Comparison of ENCODE assay signal across 18 cellular contexts in genomic region chr1:64031191-64031590, GRCh38.
"Had no signal": no experiment of that assay in that cellular context is flagged by ENCODE, and none has a peak within 500 bp of the region (broad histone marks: within the 10 kb centered on the region; RNA-seq: fewer than 3 reads in every experiment).

No MANE protein-coding gene starts in this region.

- H3K4me3 Mint-ChIP-seq: activated CD8-positive, alpha-beta memory T cell treated with anti-CD3 and anti-CD28 coated beads, Interleukin-2, amount 10 ng/mL, durations not matched to agents 7 days and 5 days; activated naive CD4-positive, alpha-beta T cell treated with anti-CD3 and anti-CD28 coated beads, Interleukin-2, amount 10 ng/mL, durations not matched to agents 7 days and 5 days; naive thymus-derived CD4-positive, alpha-beta T cell; stimulated activated memory B cell treated with anti-CD40 and anti-IgM and Interleukin-4, amounts not matched to agents 10 μg/mL and 1 μg/mL and 100 μg/mL, for 72 hours; T-helper 1 cell treated with Interleukin-12 subunit alpha and Interleukin-12 subunit beta and Interleukin-4 antibody, amounts not matched to agents 30 μg/mL and 1 μg/mL, for 36 hours had no signal

- H3K27me3 Mint-ChIP-seq: stimulated activated memory B cell treated with anti-CD40 and anti-IgM and Interleukin-4, amounts not matched to agents 10 μg/mL and 1 μg/mL and 100 μg/mL, for 72 hours had no signal

- ATAC-seq: activated CD8-positive, alpha-beta memory T cell treated with anti-CD3 and anti-CD28 coated beads, Interleukin-2, amount 10 ng/mL, durations not matched to agents 7 days and 5 days; mucosa of descending colon; naive thymus-derived CD4-positive, alpha-beta T cell; stimulated activated memory B cell treated with anti-CD40 and anti-IgM and Interleukin-4, amounts not matched to agents 10 μg/mL and 1 μg/mL and 100 μg/mL, for 72 hours had no signal

- DNase-seq: activated CD4-positive, alpha-beta T cell treated with anti-CD3 and anti-CD28 coated beads, Interleukin-2, amount 50 U/mL, for 48 hours; activated CD8-positive, alpha-beta memory T cell treated with anti-CD3 and anti-CD28 coated beads, Interleukin-2, amount 10 ng/mL, durations not matched to agents 7 days and 5 days; activated naive CD4-positive, alpha-beta T cell treated with anti-CD3 and anti-CD28 coated beads, Interleukin-2, amount 10 ng/mL, durations not matched to agents 7 days and 5 days; activated T-cell treated with anti-CD3 and anti-CD28 coated beads, Interleukin-2, amount 50 U/mL, for 1 hour; central memory CD4-positive, alpha-beta T cell; cortex of kidney; effector CD4-positive, alpha-beta T cell; heart right ventricle; left cardiac atrium; mucosa of descending colon; naive thymus-derived CD4-positive, alpha-beta T cell; stimulated activated CD4-positive, alpha-beta T cell treated with anti-CD3 and anti-CD28 coated beads, Interleukin-2, amount 100 ng/mL, for 48 hours; WERI-Rb-1 had no signal

- H3K9me3 Mint-ChIP-seq: activated naive CD4-positive, alpha-beta T cell treated with anti-CD3 and anti-CD28 coated beads, Interleukin-2, amount 10 ng/mL, durations not matched to agents 7 days and 5 days; activated T-helper 2 cell treated with anti-CD3 and anti-CD28 coated beads, Interferon-gamma antibody, Interleukin-2, Interleukin-4, amounts not matched to agents 10 μg/mL and 5 μg/mL and 100 μg/mL, durations not matched to agents 14 hours and 24 hours and 36 hours; T-helper 1 cell treated with Interleukin-12 subunit alpha and Interleukin-12 subunit beta and Interleukin-4 antibody, amounts not matched to agents 30 μg/mL and 1 μg/mL, for 36 hours had no signal

- H3K36me3 ChIP-seq: heart right ventricle, WERI-Rb-1 had no signal

- H3K27ac Mint-ChIP-seq: activated CD8-positive, alpha-beta memory T cell treated with anti-CD3 and anti-CD28 coated beads, Interleukin-2, amount 10 ng/mL, durations not matched to agents 7 days and 5 days; activated naive CD4-positive, alpha-beta T cell treated with anti-CD3 and anti-CD28 coated beads, Interleukin-2, amount 10 ng/mL, durations not matched to agents 7 days and 5 days; activated T-helper 2 cell treated with anti-CD3 and anti-CD28 coated beads, Interferon-gamma antibody, Interleukin-2, Interleukin-4, amounts not matched to agents 10 μg/mL and 5 μg/mL and 100 μg/mL, durations not matched to agents 14 hours and 24 hours and 36 hours; naive thymus-derived CD4-positive, alpha-beta T cell; stimulated activated memory B cell treated with anti-CD40 and anti-IgM and Interleukin-4, amounts not matched to agents 10 μg/mL and 1 μg/mL and 100 μg/mL, for 72 hours; T-helper 1 cell treated with Interleukin-12 subunit alpha and Interleukin-12 subunit beta and Interleukin-4 antibody, amounts not matched to agents 30 μg/mL and 1 μg/mL, for 36 hours had no signal

- H3K9me3 ChIP-seq: mucosa of descending colon had no signal

- H3K36me3 Mint-ChIP-seq: activated CD8-positive, alpha-beta memory T cell treated with anti-CD3 and anti-CD28 coated beads, Interleukin-2, amount 10 ng/mL, durations not matched to agents 7 days and 5 days; activated naive CD4-positive, alpha-beta T cell treated with anti-CD3 and anti-CD28 coated beads, Interleukin-2, amount 10 ng/mL, durations not matched to agents 7 days and 5 days; naive thymus-derived CD4-positive, alpha-beta T cell; stimulated activated memory B cell treated with anti-CD40 and anti-IgM and Interleukin-4, amounts not matched to agents 10 μg/mL and 1 μg/mL and 100 μg/mL, for 72 hours had no signal

- FAIRE-seq: frontal cortex, urothelium cell line had no signal

- H3K4me3 ChIP-seq: heart right ventricle, mucosa of descending colon had no signal

- H3K27me3 ChIP-seq: heart right ventricle had no signal

- H3K4me1 Mint-ChIP-seq: activated CD8-positive, alpha-beta memory T cell treated with anti-CD3 and anti-CD28 coated beads, Interleukin-2, amount 10 ng/mL, durations not matched to agents 7 days and 5 days; activated naive CD4-positive, alpha-beta T cell treated with anti-CD3 and anti-CD28 coated beads, Interleukin-2, amount 10 ng/mL, durations not matched to agents 7 days and 5 days; naive thymus-derived CD4-positive, alpha-beta T cell; stimulated activated memory B cell treated with anti-CD40 and anti-IgM and Interleukin-4, amounts not matched to agents 10 μg/mL and 1 μg/mL and 100 μg/mL, for 72 hours had no signal

- H3K27ac ChIP-seq: heart right ventricle, WERI-Rb-1 had no signal
